ENCODE assay signal across 1 cellular context in genomic region chr3:159828542-159828943, GRCh38.
TF ChIP-seq lines count a peak whose summit lies in the region.

No MANE protein-coding gene starts in this region.

TF ChIP-seq in endothelial cell of umbilical vein, 7 proteins besides CTCF, POLR2A, EP300 and RAD21:
- TF ChIP-seq MYC (IDR thresholded peaks at IDR 0.05; ENCODE audit: low read depth, low read length) (no peak), MAX (IDR thresholded peaks at IDR 0.05; ENCODE audit: insufficient read depth, insufficient read length) (no peak), EZH2 (IDR thresholded peaks at IDR 0.05; ENCODE audit: borderline replicate concordance, low read depth, low read length, severe bottlenecking) (no peak), JUN (IDR thresholded peaks at IDR 0.05; ENCODE audit: borderline replicate concordance, insufficient read depth, insufficient read length, low read depth) (no peak), POLR2AphosphoS5 (IDR thresholded peaks at IDR 0.05; ENCODE audit: insufficient read depth, low read depth, low read length) (no peak), FOS (IDR thresholded peaks at IDR 0.05; ENCODE audit: borderline replicate concordance, insufficient read depth, low read length) (no peak), GATA2 (IDR thresholded peaks at IDR 0.05; ENCODE audit: insufficient read depth, insufficient read length, low read depth, low read length) (no peak)
